ENCODE assay signal across 17 cellular contexts in genomic region chr19:19549804-19550453, GRCh38. TPM values are rescaled to one million over a fixed set of nuclear protein-coding genes. Genes with fewer than 3 reads are reported as not detected.
DNase-seq lines count a peak whose midpoint lies in the region; TF ChIP-seq lines count a peak whose summit lies in the region.
"Had no signal": no experiment of that assay in that cellular context is flagged by ENCODE, and none has a peak within 500 bp of the region (broad histone marks: within the 10 kb centered on the region; RNA-seq: fewer than 3 reads in every experiment).

No MANE protein-coding gene starts in this region.

- no peak overlapping the region for H2AFZ ChIP-seq in smooth muscle cell (ENCODE audit: low read depth)

- H3K4me3 ChIP-seq in left ventricle myocardium inferior (no peak overlapping the region), smooth muscle cell (no peak overlapping the region)
- H3K4me3 ChIP-seq: A549; BLaER1 treated with 17β-estradiol and CSF1 and Interleukin-3, amounts not matched to agents 10 nM and 100 nM; MG63 had no signal

- peaks cover 7% of the 10 kb centered on the region for H3K9me3 Mint-ChIP-seq in glutamatergic neuron (ENCODE audit: unreplicated experiment)

- peak overlapping the region; percentile 59 for H3K27ac Mint-ChIP-seq in glutamatergic neuron (ENCODE audit: unreplicated experiment)

- H3K27me3 Mint-ChIP-seq in glutamatergic neuron (ENCODE audit: unreplicated experiment), result peaks cover 7% of the 10 kb centered on the region

- H3K4me2 ChIP-seq in smooth muscle cell, result peak overlapping the region; percentile 25
- H3K4me2 ChIP-seq: A549; BLaER1 treated with 17β-estradiol and CSF1 and Interleukin-3, amounts not matched to agents 10 nM and 100 nM had no signal

- no peaks in the 10 kb centered on the region for H3F3A ChIP-seq in smooth muscle cell (ENCODE audit: low read depth)

- intact Hi-C loops in left ventricle myocardium inferior (cut with micrococcal nuclease), result no loop called here
- intact Hi-C loops in cardiac septum (cut with DNase I), result no loop called here

- H3K9ac ChIP-seq in smooth muscle cell (ENCODE audit: low read depth), result peak overlapping the region; percentile 48
- H3K9ac ChIP-seq: BLaER1 treated with 17β-estradiol and CSF1 and Interleukin-3, amounts not matched to agents 10 nM and 100 nM had no signal

- H3K27me3 ChIP-seq in left ventricle myocardium inferior (ENCODE audit: low read depth) (peaks cover 62% of the 10 kb centered on the region), smooth muscle cell (ENCODE audit: low read depth) (no peaks in the 10 kb centered on the region)
- H3K27me3 ChIP-seq: BLaER1 treated with 17β-estradiol and CSF1 and Interleukin-3, amounts not matched to agents 10 nM and 100 nM; MG63 had no signal

- H3K36me3 ChIP-seq in left ventricle myocardium inferior, result no peaks in the 10 kb centered on the region
- H3K36me3 ChIP-seq in smooth muscle cell (ENCODE audit: low read depth), result no peaks in the 10 kb centered on the region
- H3K36me3 ChIP-seq: MG63 had no signal

- peaks cover 26% of the 10 kb centered on the region for H3K4me1 ChIP-seq in left ventricle myocardium inferior
- peaks cover 12% of the 10 kb centered on the region for H3K4me1 ChIP-seq in smooth muscle cell (ENCODE audit: low read depth)
- H3K4me1 ChIP-seq: A549 had no signal

- TF ChIP-seq CTCF in left ventricle myocardium inferior (IDR thresholded peaks at IDR 0.05; ENCODE audit: borderline replicate concordance) (no peak), glutamatergic neuron (IDR thresholded peaks at IDR 0.05; ENCODE audit: partially characterized antibody, unreplicated experiment) (no peak), smooth muscle cell (IDR thresholded peaks at IDR 0.05; ENCODE audit: borderline replicate concordance, insufficient read depth, poor library complexity, severe bottlenecking) (no peak)

- 67% methylated on average over 15 of the region's 21 CpGs for WGBS in smooth muscle cell (ENCODE audit: low lambda C conversion rate)

- H3K79me2 ChIP-seq in smooth muscle cell (ENCODE audit: low read depth), result no peaks in the 10 kb centered on the region

- H4K20me1 ChIP-seq in smooth muscle cell (ENCODE audit: low read depth), result no peaks in the 10 kb centered on the region
- H4K20me1 ChIP-seq: BLaER1 treated with 17β-estradiol and CSF1 and Interleukin-3, amounts not matched to agents 10 nM and 100 nM had no signal

- peaks cover 5% of the 10 kb centered on the region for H3K36me3 Mint-ChIP-seq in glutamatergic neuron (ENCODE audit: unreplicated experiment)

- H3K9me3 ChIP-seq in left ventricle myocardium inferior (replicated peaks) (peaks cover 4% of the 10 kb centered on the region), smooth muscle cell (replicated peaks; ENCODE audit: low read depth) (no peaks in the 10 kb centered on the region)
- H3K9me3 ChIP-seq: A549 had no signal

- DNase-seq in left ventricle myocardium inferior (no peak), cardiac septum (ENCODE audit: low spot score) (no peak), OCI-M1 (lab: John Stamatoyannopoulos, UW) (peak; percentile 54), glutamatergic neuron (peak; percentile 15), smooth muscle cell (lab: John Stamatoyannopoulos, UW; ENCODE audit: unreplicated experiment) (no peak)
- no peak for DNase-seq in activated CD4-positive, alpha-beta T cell treated with anti-CD3 and anti-CD28 coated beads for 4 hours
- no peak for DNase-seq in stimulated activated naive CD4-positive, alpha-beta T cell (lab: John Stamatoyannopoulos, UW)
- DNase-seq in activated CD4-positive, CD25-positive, alpha-beta regulatory T cell (lab: John Stamatoyannopoulos, UW), result no peak
- DNase-seq: DMS79 treated with DMSO at 0.1 percent for 48 hours, Karpas-422, MG63, NCI-H187, NCI-H226, NCI-H526, RPMI8226 had no signal

- H3K27ac ChIP-seq in left ventricle myocardium inferior (replicated peaks) (peak overlapping the region; percentile 40), smooth muscle cell (ENCODE audit: low read depth) (peak overlapping the region; percentile 69)
- H3K27ac ChIP-seq: A549; BLaER1 treated with 17β-estradiol and CSF1 and Interleukin-3, amounts not matched to agents 10 nM and 100 nM had no signal

- peaks cover 15% of the 10 kb centered on the region for H3K4me1 Mint-ChIP-seq in glutamatergic neuron (ENCODE audit: low read depth, unreplicated experiment)

- H3K4me3 Mint-ChIP-seq in glutamatergic neuron (ENCODE audit: unreplicated experiment), result no peak overlapping the region

RNA-seq across cellular contexts. Expression of gene CILP2, which starts 11.9 kb away (rescaled TPM):
- total RNA-seq in left ventricle myocardium inferior (0.08 TPM), cardiac septum (0.24 TPM), glutamatergic neuron (ENCODE audit: unreplicated experiment) (40.9 TPM), smooth muscle cell (27.2 and 31.0 TPM in 2 replicates)
- polyA plus RNA-seq in smooth muscle cell, result 62.2 and 95.0 TPM in 2 replicates

RNA-seq across cellular contexts. Expression of gene YJEFN3, which starts 21.2 kb away (rescaled TPM):
- total RNA-seq in left ventricle myocardium inferior (7.8 TPM), cardiac septum (6.7 TPM), glutamatergic neuron (ENCODE audit: unreplicated experiment) (21.6 TPM), smooth muscle cell (2.2 TPM in 2 replicates)
- 5.8 and 11.1 TPM in 2 replicates for polyA plus RNA-seq in smooth muscle cell

RNA-seq across cellular contexts. Expression of gene NDUFA13, which starts 33.9 kb away (rescaled TPM):
- total RNA-seq in left ventricle myocardium inferior (1,029 TPM), cardiac septum (779 TPM), glutamatergic neuron (ENCODE audit: unreplicated experiment) (394 TPM), smooth muscle cell (42.3 and 51.8 TPM in 2 replicates)
- 559 and 575 TPM in 2 replicates for polyA plus RNA-seq in smooth muscle cell

RNA-seq across cellular contexts. Expression of gene TSSK6, which starts 34.6 kb away (rescaled TPM):
- total RNA-seq in left ventricle myocardium inferior (0.77 TPM), cardiac septum (1.2 TPM), glutamatergic neuron (ENCODE audit: unreplicated experiment) (1.7 TPM), smooth muscle cell (1.3 and 5.4 TPM in 2 replicates)
- 0.31 and 0.49 TPM in 2 replicates for polyA plus RNA-seq in smooth muscle cell

Comparison
In these comparisons a context has a peak if more than half of its experiments do, and no peak if none do; other contexts are left out.
1. DNase-seq: peak in OCI-M1 (single experiment) and glutamatergic neuron (single experiment); none in left ventricle myocardium inferior (single experiment), cardiac septum (single experiment), smooth muscle cell (single experiment), activated CD4-positive, alpha-beta T cell treated with anti-CD3 and anti-CD28 coated beads for 4 hours (0 of 2), stimulated activated naive CD4-positive, alpha-beta T cell (0 of 6) and activated CD4-positive, CD25-positive, alpha-beta regulatory T cell (0 of 4).
2. RNA of gene CILP2, which starts 11.9 kb away (total RNA-seq): 40.9 TPM in glutamatergic neuron (single experiment) and 27.2 to 31.0 TPM in smooth muscle cell; 0.24 TPM in cardiac septum (single experiment) and 0.08 TPM in left ventricle myocardium inferior (single experiment); every median in the first group is over 10 times any median in the second.